In genomic region chr1:209583408-209583807, GRCh38 we compare ENCODE assay signal across 10 cellular contexts. TPM values are rescaled to one million over a fixed set of nuclear protein-coding genes. Genes with fewer than 3 reads are reported as not detected.
DNase-seq lines count a peak whose midpoint lies in the region; ATAC-seq and TF ChIP-seq lines count a peak whose summit lies in the region.
"Had no signal": no experiment of that assay in that cellular context is flagged by ENCODE, and none has a peak within 500 bp of the region (broad histone marks: within the 10 kb centered on the region; RNA-seq: fewer than 3 reads in every experiment).

TSS of gene CAMK1G (plus strand) at chr1:209583714. CDS start at chr1:209594984, 11,270 bp downstream.

- no peak for TF ChIP-seq CTCF in IMR-90 (conservative IDR thresholded peaks at IDR 0.05; ENCODE audit: low read depth, low read length)
- TF ChIP-seq CTCF in choroid plexus epithelial cell (conservative IDR thresholded peaks at IDR 0.05; ENCODE audit: low read depth, low read length): no peak
- no peak for TF ChIP-seq CTCF in progenitor cell of endocrine pancreas (IDR thresholded peaks at IDR 0.05; ENCODE audit: unreplicated experiment)

- H2AK9ac ChIP-seq in IMR-90 (replicated peaks; ENCODE audit: low read depth, low read length, poor library complexity): peak within 1 kb of the TSS; percentile 44

- H3K9ac ChIP-seq in IMR-90 (ENCODE audit: low read depth, low read length): peak within 1 kb of the TSS; percentile 67
- peak within 1 kb of the TSS; percentile 80 for H3K9ac ChIP-seq in mesenchymal stem cell (ENCODE audit: low read length)

- DNase-seq in AG08396 (ENCODE audit: low spot score) (peak; percentile 82), IMR-90 (peak; percentile 80), choroid plexus epithelial cell (ENCODE audit: low read depth) (peak; percentile 82), mesenchymal stem cell (peak; percentile 89), progenitor cell of endocrine pancreas (ENCODE audit: low spot score, unreplicated experiment) (no peak)
- no peak for DNase-seq in activated CD4-positive, alpha-beta T cell treated with anti-CD3 and anti-CD28 coated beads for 1 hour
- DNase-seq: left cardiac atrium had no signal

- H3K27ac ChIP-seq in IMR-90 (ENCODE audit: insufficient read depth, low read length): no peak within 1 kb of the TSS
- no peak within 1 kb of the TSS for H3K27ac ChIP-seq in mesenchymal stem cell (ENCODE audit: low read length, poor library complexity, severe bottlenecking)

- POLR2A ChIA-PET in IMR-90 (lab: Charles Lee; ENCODE audit: unreplicated experiment): interaction anchor here (0.5 kb wide), 1 partner anchor 41 kb away, joined by 23 read pairs; no protein-coding TSS in a partner anchor

- peak within 1 kb of the TSS; percentile 64; the same call in 1 of the 2 replicates for H4K5ac ChIP-seq in IMR-90 (ENCODE audit: low read depth, low read length)

- H3K79me1 ChIP-seq in IMR-90 (ENCODE audit: low read depth in 1 of 2, low read length in 2 of 2): no peaks in the 10 kb centered on the region
- no peaks in the 10 kb centered on the region for H3K79me1 ChIP-seq in mesenchymal stem cell (replicated peaks; ENCODE audit: low read length, poor library complexity, severe bottlenecking)

- no peak within 1 kb of the TSS for H2BK20ac ChIP-seq in IMR-90 (ENCODE audit: low read depth, low read length)

- H2AK5ac ChIP-seq in IMR-90 (ENCODE audit: low read depth, low read length) (no peak within 1 kb of the TSS), mesenchymal stem cell (ENCODE audit: low read length, severe bottlenecking) (no peak within 1 kb of the TSS)

- H3K4ac ChIP-seq in IMR-90 (ENCODE audit: low read depth, low read length): no peak within 1 kb of the TSS; the same call in 1 of the 2 replicates
- peak within 1 kb of the TSS in 1 of 2 experiments; percentile 74 for H3K4ac ChIP-seq in mesenchymal stem cell (ENCODE audit: low read depth in 1 of 2, low read length in 2 of 2)

- H3K9me3 Mint-ChIP-seq in progenitor cell of endocrine pancreas (ENCODE audit: low read depth): no peaks in the 10 kb centered on the region
- H3K9me3 Mint-ChIP-seq: T-helper 1 cell treated with Interleukin-12 subunit alpha and Interleukin-12 subunit beta and Interleukin-4 antibody, amounts not matched to agents 30 μg/mL and 1 μg/mL, for 36 hours had no signal

- H2AFZ ChIP-seq in IMR-90 (replicated peaks; ENCODE audit: low read length, poor library complexity): peak within 1 kb of the TSS; percentile 76
- H2AFZ ChIP-seq in mesenchymal stem cell (ENCODE audit: low read depth, low read length): no peak within 1 kb of the TSS

- H3K36me3 ChIP-seq in IMR-90 (ENCODE audit: control insufficient read depth, insufficient read depth, low read length) (no peaks in the 10 kb centered on the region), mesenchymal stem cell (ENCODE audit: control insufficient read depth in 1 of 2, insufficient read depth in 2 of 2, low read depth in 1 of 2, low read length in 2 of 2) (no peaks in the 10 kb centered on the region)

- H3K4me1 Mint-ChIP-seq in progenitor cell of endocrine pancreas (ENCODE audit: low read depth): peaks cover 5% of the 10 kb centered on the region

- intact Hi-C loops in IMR-90 (cut with micrococcal nuclease): no loop called here

- H2BK12ac ChIP-seq in mesenchymal stem cell (ENCODE audit: low read length in 2 of 2): peak within 1 kb of the TSS in 1 of 2 experiments; percentile 57

- H4K91ac ChIP-seq in IMR-90 (ENCODE audit: insufficient read depth, low read depth, low read length): 0 out of 2 replicates have a peak within 1 kb of the TSS, but pooled peaks have one; percentile 15
- H4K91ac ChIP-seq in mesenchymal stem cell (ENCODE audit: low read length): no peak within 1 kb of the TSS

- H3K27ac Mint-ChIP-seq in progenitor cell of endocrine pancreas: no peak within 1 kb of the TSS
- H3K27ac Mint-ChIP-seq: T-helper 1 cell treated with Interleukin-12 subunit alpha and Interleukin-12 subunit beta and Interleukin-4 antibody, amounts not matched to agents 30 μg/mL and 1 μg/mL, for 36 hours had no signal

- H3K9me3 ChIP-seq in IMR-90 (ENCODE audit: control insufficient read depth, insufficient read depth, low read length): no peaks in the 10 kb centered on the region
- no peaks in the 10 kb centered on the region for H3K9me3 ChIP-seq in mesenchymal stem cell (ENCODE audit: control insufficient read depth, low read length)

- ATAC-seq in IMR-90 (ENCODE audit: low read depth): peak; percentile 74
- no peak for ATAC-seq in GM21360 (IDR thresholded peaks at IDR 0.05; ENCODE audit: unreplicated experiment)
- no peak for ATAC-seq in HG03354 (IDR thresholded peaks at IDR 0.05; ENCODE audit: poor library complexity, severe bottlenecking, unreplicated experiment)

- no peak for TF ChIP-seq RAD21 in IMR-90 (IDR thresholded peaks at IDR 0.05; ENCODE audit: low read length)

- H3K4me3 ChIP-seq in IMR-90 (ENCODE audit: insufficient read depth, low read depth, low read length) (peak within 1 kb of the TSS; percentile 48), choroid plexus epithelial cell (ENCODE audit: low read depth, low read length) (peak within 1 kb of the TSS; percentile 38), mesenchymal stem cell (ENCODE audit: insufficient read depth in 1 of 2, low read depth in 1 of 2, low read length in 2 of 2) (peak within 1 kb of the TSS in 1 of 2 experiments; percentile 77)

- H2BK15ac ChIP-seq in IMR-90 (ENCODE audit: low read depth, low read length) (no peak within 1 kb of the TSS; the same call in 2 of the 3 replicates), mesenchymal stem cell (ENCODE audit: low read depth, poor library complexity, severe bottlenecking) (no peak within 1 kb of the TSS)

- no peak within 1 kb of the TSS for H3K18ac ChIP-seq in IMR-90 (ENCODE audit: low read depth, low read length)
- peak within 1 kb of the TSS; percentile 9 to 88 for H3K18ac ChIP-seq in mesenchymal stem cell (ENCODE audit: low read depth in 1 of 2, low read length in 2 of 2)

- no TSS peak for BruUV-seq in IMR-90 (replicated peaks; lab: Mats Ljungman, UMichigan)

- peak within 1 kb of the TSS; percentile 53; the same call in 1 of the 2 replicates for H3K56ac ChIP-seq in IMR-90 (ENCODE audit: extremely low read depth, insufficient read depth, low read length)

- H3K4me3 Mint-ChIP-seq in progenitor cell of endocrine pancreas (ENCODE audit: low read depth): no peak within 1 kb of the TSS
- H3K4me3 Mint-ChIP-seq: T-helper 1 cell treated with Interleukin-12 subunit alpha and Interleukin-12 subunit beta and Interleukin-4 antibody, amounts not matched to agents 30 μg/mL and 1 μg/mL, for 36 hours had no signal

- CTCF ChIA-PET in IMR-90 (lab: Yijun Ruan, JAX): interaction anchor here (1.6 kb wide), 1 partner anchor 14 kb away, joined by 5 read pairs; no protein-coding TSS in a partner anchor

- peak within 1 kb of the TSS; percentile 41; the same call in 1 of the 2 replicates for H2BK120ac ChIP-seq in IMR-90 (ENCODE audit: low read depth, low read length)
- no peak within 1 kb of the TSS for H2BK120ac ChIP-seq in mesenchymal stem cell (ENCODE audit: low read depth, low read length)

- no peaks in the 10 kb centered on the region for H4K20me1 ChIP-seq in IMR-90 (ENCODE audit: insufficient read depth, low read length)

- 0 out of 2 replicates have a peak, but pooled peaks cover 2% of the 10 kb centered on the region for H3K27me3 ChIP-seq in IMR-90 (ENCODE audit: control insufficient read depth, insufficient read depth, low read length)
- peaks cover 7 to 75% of the 10 kb centered on the region in 2 experiments for H3K27me3 ChIP-seq in mesenchymal stem cell (ENCODE audit: control insufficient read depth in 1 of 2, insufficient read depth in 1 of 2, low read length in 2 of 2)

- no peaks in the 10 kb centered on the region for H3K27me3 Mint-ChIP-seq in progenitor cell of endocrine pancreas

- H2BK5ac ChIP-seq in IMR-90 (ENCODE audit: low read depth, low read length, poor library complexity, severe bottlenecking) (no peak within 1 kb of the TSS), mesenchymal stem cell (ENCODE audit: low read depth, low read length, poor library complexity, severe bottlenecking) (no peak within 1 kb of the TSS)

- WGBS in IMR-90 (ENCODE audit: extremely low coverage in 2 of 2, insufficient read length in 1 of 2), 2 experiments: no CpG with 5 or more reads among the region's 6 CpGs
- WGBS in mesenchymal stem cell: 19% methylated on average over 5 of the region's 6 CpGs

- H3K9me1 ChIP-seq in IMR-90 (ENCODE audit: insufficient read depth, low read length): no peaks in the 10 kb centered on the region; the same call in 1 of the 2 replicates

- in situ Hi-C loops in IMR-90 (cut with MboI; ENCODE audit: low sequenced_read_pairs): no loop called here

- H3K14ac ChIP-seq in IMR-90 (replicated peaks; ENCODE audit: low read depth, low read length) (peak within 1 kb of the TSS; percentile 68), mesenchymal stem cell (ENCODE audit: low read length in 2 of 2) (peak within 1 kb of the TSS in 1 of 2 experiments; percentile 62)

- peak within 1 kb of the TSS; percentile 80 for H3K4me2 ChIP-seq in IMR-90 (ENCODE audit: low read depth, low read length)
- peak within 1 kb of the TSS; percentile 13 for H3K4me2 ChIP-seq in mesenchymal stem cell (ENCODE audit: low read length, poor library complexity, severe bottlenecking)

- H3K4me1 ChIP-seq in IMR-90 (ENCODE audit: control insufficient read depth, insufficient read depth, low read length): no peaks in the 10 kb centered on the region
- H3K4me1 ChIP-seq in mesenchymal stem cell (ENCODE audit: control insufficient read depth, insufficient read depth, low read depth, low read length): peaks cover 6% of the 10 kb centered on the region

- TF ChIP-seq POLR2A in IMR-90 (IDR thresholded peaks at IDR 0.05; ENCODE audit: low read depth, low read length): no peak

- no peaks in the 10 kb centered on the region for H3K36me3 Mint-ChIP-seq in progenitor cell of endocrine pancreas (ENCODE audit: insufficient read depth)

- dilution Hi-C loops in IMR-90 (cut with HindIII; ENCODE audit: low sequenced_read_pairs, unreplicated experiment): no loop called here

- peak within 1 kb of the TSS in 1 of 2 experiments; percentile 55; a peak in 1 of 4 replicates for H4K8ac ChIP-seq in IMR-90 (ENCODE audit: low read depth in 2 of 2, low read length in 2 of 2)
- H4K8ac ChIP-seq in mesenchymal stem cell (ENCODE audit: low read length): no peak within 1 kb of the TSS

- H3K23ac ChIP-seq in IMR-90 (ENCODE audit: low read depth, low read length) (peak within 1 kb of the TSS; percentile 55; the same call in 1 of the 2 replicates), mesenchymal stem cell (ENCODE audit: low read length in 2 of 2) (no peak within 1 kb of the TSS)

TF ChIP-seq in IMR-90, 13 proteins besides CTCF, POLR2A, EP300 and RAD21:
- TF ChIP-seq CEBPB (IDR thresholded peaks at IDR 0.05; ENCODE audit: low read depth, low read length) (no peak), MAZ (IDR thresholded peaks at IDR 0.05; ENCODE audit: borderline replicate concordance, low read depth, low read length) (0 out of 2 replicates have a peak, but pooled peaks have one; percentile 10)

RNA-seq across cellular contexts. Expression of gene CAMK1G, which starts in this region (rescaled TPM):
- 0.72 and 0.83 TPM in 2 replicates for total RNA-seq in IMR-90 (2012; rRNA removed)
- polyA plus RNA-seq in IMR-90 (2012; rRNA removed): 1.8 and 2.1 TPM in 2 replicates
- 1.1 and 1.2 TPM in 2 replicates for polyA plus RNA-seq in IMR-90 (2012; cell fraction: cytosol; rRNA removed)
- polyA plus RNA-seq in IMR-90 (2012; cell fraction: nucleus; rRNA removed; ENCODE audit: low replicate concordance): 1.5 and 2.0 TPM in 2 replicates
- polyA plus RNA-seq in mesenchymal stem cell (2013, experiment 1 of 2): 12.0 TPM
- polyA plus RNA-seq in mesenchymal stem cell (2013, experiment 2 of 2): 12.0 TPM
- 2.4 and 2.7 TPM in 2 replicates for total RNA-seq in progenitor cell of endocrine pancreas

Comparison
In these comparisons a context has a peak if more than half of its experiments do, and no peak if none do; other contexts are left out.
1. DNase-seq: peak in AG08396 (single experiment), IMR-90 (single experiment), choroid plexus epithelial cell (single experiment) and mesenchymal stem cell (single experiment); none in progenitor cell of endocrine pancreas (single experiment) and activated CD4-positive, alpha-beta T cell treated with anti-CD3 and anti-CD28 coated beads for 1 hour (single experiment).